Comparison of ENCODE assay signal across 1 cellular context in the genomic region with DNA sequence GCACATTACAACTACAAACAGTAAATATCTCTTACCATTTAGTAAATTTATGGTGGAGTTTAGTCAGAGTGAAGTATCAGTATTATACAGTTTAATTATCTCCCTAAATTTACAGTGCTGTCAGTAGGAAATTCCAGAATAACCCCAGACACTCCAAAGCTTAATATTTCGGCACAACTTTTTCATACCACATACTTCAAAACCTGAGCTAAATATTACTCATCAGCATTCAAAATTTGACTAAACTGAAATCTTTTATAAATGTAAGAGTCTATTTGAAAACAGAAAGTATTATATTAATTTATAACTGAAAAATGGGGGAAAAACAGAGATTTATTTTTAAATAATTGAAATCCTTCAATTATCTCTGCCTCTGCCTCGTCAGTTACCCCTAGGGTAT.
TF ChIP-seq lines count a peak whose summit lies in the region.

No MANE protein-coding gene starts in this region.

TF ChIP-seq in GM12878, 131 proteins besides CTCF, POLR2A, EP300 and RAD21 (continued from another document):
- TF ChIP-seq RUNX3 (IDR thresholded peaks at IDR 0.05; ENCODE audit: low read length) (peak; percentile 28; the same call in 1 of the 2 replicates), NFIC (IDR thresholded peaks at IDR 0.05; ENCODE audit: low read depth, low read length) (peak; percentile 70; the same call in 1 of the 2 replicates), BHLHE40 (IDR thresholded peaks at IDR 0.05; ENCODE audit: borderline replicate concordance in 1 of 2, low read depth in 2 of 2, low read length in 1 of 2) (0 out of 4 replicates have a peak, but pooled peaks of 1 of the 2 experiments have one; percentile 6)
- TF ChIP-seq, protein P1, sequence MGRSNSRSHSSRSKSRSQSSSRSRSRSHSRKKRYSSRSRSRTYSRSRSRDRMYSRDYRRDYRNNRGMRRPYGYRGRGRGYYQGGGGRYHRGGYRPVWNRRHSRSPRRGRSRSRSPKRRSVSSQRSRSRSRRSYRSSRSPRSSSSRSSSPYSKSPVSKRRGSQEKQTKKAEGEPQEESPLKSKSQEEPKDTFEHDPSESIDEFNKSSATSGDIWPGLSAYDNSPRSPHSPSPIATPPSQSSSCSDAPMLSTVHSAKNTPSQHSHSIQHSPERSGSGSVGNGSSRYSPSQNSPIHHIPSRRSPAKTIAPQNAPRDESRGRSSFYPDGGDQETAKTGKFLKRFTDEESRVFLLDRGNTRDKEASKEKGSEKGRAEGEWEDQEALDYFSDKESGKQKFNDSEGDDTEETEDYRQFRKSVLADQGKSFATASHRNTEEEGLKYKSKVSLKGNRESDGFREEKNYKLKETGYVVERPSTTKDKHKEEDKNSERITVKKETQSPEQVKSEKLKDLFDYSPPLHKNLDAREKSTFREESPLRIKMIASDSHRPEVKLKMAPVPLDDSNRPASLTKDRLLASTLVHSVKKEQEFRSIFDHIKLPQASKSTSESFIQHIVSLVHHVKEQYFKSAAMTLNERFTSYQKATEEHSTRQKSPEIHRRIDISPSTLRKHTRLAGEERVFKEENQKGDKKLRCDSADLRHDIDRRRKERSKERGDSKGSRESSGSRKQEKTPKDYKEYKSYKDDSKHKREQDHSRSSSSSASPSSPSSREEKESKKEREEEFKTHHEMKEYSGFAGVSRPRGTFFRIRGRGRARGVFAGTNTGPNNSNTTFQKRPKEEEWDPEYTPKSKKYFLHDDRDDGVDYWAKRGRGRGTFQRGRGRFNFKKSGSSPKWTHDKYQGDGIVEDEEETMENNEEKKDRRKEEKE (IDR thresholded peaks at IDR 0.05): no peak
